11 cellular contexts compared by ENCODE assay signal in the genomic region with DNA sequence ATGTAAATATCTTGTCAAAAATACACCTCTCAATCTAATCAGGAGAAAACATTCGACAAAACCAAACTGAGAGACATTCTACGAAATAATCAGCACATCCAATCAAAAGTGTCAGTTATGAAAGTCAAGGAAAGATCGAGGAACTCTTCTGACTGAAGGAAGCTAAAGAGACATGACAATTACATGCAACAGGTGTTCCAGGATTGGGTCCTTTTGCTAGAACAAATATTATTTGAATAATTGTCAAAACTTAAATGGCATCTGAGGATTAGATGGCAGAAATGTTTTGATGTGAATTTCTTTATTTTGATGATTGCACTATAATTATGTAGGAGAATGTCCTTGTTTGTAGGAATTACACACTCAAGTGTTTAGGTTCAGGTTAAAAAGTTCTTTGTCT.
"Had no signal": no experiment of that assay in that cellular context is flagged by ENCODE, and none has a peak within 500 bp of the region (broad histone marks: within the 10 kb centered on the region; RNA-seq: fewer than 3 reads in every experiment).

No MANE protein-coding gene starts in this region.

- ATAC-seq: GM23338, HCT116 had no signal

- H3K4me3 Mint-ChIP-seq: GM23338, H9, HFFc6 had no signal

- H3K4me2 ChIP-seq: GM23338 had no signal

- H3K36me3 ChIP-seq: HAP-1 had no signal

- H3K27ac Mint-ChIP-seq: GM23338, H9, HFFc6 had no signal

- H3K27ac ChIP-seq: GM23248 had no signal

- H3K4me3 ChIP-seq: GM23248, GM23338, HAP-1 had no signal

- H2AFZ ChIP-seq: GM23248, GM23338 had no signal

- H3K9me3 Mint-ChIP-seq: GM23338, H9, HFFc6 had no signal

- FAIRE-seq: H1, H54 had no signal

- DNase-seq: GM23248, GOT3, H7, H9, HCEC 1CT, HFFc6 had no signal

- H3K9me3 ChIP-seq: HAP-1 had no signal

- H3K9ac ChIP-seq: GM23248 had no signal
